ENCODE assay signal across 1 cellular context in the genomic region with DNA sequence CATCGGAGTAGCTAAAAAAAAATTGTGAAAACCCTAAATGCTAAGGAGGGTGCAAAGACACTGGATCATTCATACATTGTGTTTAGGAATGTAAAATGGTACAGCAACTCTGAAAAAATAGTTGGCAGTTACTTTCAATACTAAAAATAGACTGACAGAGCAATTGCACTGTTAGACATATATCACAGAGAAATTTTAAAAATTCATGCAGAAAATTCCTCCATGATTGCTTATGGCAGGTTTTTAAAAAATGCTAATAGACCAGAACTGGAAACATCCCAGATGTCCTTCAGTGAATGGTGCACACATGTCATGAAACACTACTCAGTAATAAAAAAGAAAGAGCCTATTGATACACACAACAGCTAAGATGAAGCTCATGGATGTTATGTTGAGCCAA.
TF ChIP-seq lines count a peak whose summit lies in the region.

No MANE protein-coding gene starts in this region.

TF ChIP-seq in A549, 52 proteins besides CTCF, POLR2A, EP300 and RAD21 (continued from another document):
- TF ChIP-seq, protein P1, sequence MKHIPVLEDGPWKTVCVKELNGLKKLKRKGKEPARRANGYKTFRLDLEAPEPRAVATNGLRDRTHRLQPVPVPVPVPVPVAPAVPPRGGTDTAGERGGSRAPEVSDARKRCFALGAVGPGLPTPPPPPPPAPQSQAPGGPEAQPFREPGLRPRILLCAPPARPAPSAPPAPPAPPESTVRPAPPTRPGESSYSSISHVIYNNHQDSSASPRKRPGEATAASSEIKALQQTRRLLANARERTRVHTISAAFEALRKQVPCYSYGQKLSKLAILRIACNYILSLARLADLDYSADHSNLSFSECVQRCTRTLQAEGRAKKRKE (CRISPR knock-in tag; IDR thresholded peaks at IDR 0.05; ENCODE audit: low read depth) = no peak
- TF ChIP-seq ZNF302 (CRISPR knock-in tag; IDR thresholded peaks at IDR 0.05) (no peak), GATA3 (IDR thresholded peaks at IDR 0.05; ENCODE audit: borderline replicate concordance) (no peak), CHD2 (IDR thresholded peaks at IDR 0.05; ENCODE audit: low read length, partially characterized antibody) (no peak), POLR2AphosphoS2 (conservative IDR thresholded peaks at IDR 0.05; ENCODE audit: low read length) (no peak), HEYL (CRISPR knock-in tag; IDR thresholded peaks at IDR 0.05) (no peak), RARB (CRISPR knock-in tag; IDR thresholded peaks at IDR 0.05) (no peak), MAFK (IDR thresholded peaks at IDR 0.05; ENCODE audit: partially characterized antibody) (no peak), FOXS1 (CRISPR knock-in tag; IDR thresholded peaks at IDR 0.05) (no peak), ZSCAN20 (CRISPR knock-in tag; IDR thresholded peaks at IDR 0.05) (no peak), ZC3H11A (IDR thresholded peaks at IDR 0.05) (no peak)
- TF ChIP-seq, protein P2, sequence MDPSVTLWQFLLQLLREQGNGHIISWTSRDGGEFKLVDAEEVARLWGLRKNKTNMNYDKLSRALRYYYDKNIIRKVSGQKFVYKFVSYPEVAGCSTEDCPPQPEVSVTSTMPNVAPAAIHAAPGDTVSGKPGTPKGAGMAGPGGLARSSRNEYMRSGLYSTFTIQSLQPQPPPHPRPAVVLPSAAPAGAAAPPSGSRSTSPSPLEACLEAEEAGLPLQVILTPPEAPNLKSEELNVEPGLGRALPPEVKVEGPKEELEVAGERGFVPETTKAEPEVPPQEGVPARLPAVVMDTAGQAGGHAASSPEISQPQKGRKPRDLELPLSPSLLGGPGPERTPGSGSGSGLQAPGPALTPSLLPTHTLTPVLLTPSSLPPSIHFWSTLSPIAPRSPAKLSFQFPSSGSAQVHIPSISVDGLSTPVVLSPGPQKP (IDR thresholded peaks at IDR 0.05; ENCODE audit: low read depth, low read length) = no peak
